In the genomic region with DNA sequence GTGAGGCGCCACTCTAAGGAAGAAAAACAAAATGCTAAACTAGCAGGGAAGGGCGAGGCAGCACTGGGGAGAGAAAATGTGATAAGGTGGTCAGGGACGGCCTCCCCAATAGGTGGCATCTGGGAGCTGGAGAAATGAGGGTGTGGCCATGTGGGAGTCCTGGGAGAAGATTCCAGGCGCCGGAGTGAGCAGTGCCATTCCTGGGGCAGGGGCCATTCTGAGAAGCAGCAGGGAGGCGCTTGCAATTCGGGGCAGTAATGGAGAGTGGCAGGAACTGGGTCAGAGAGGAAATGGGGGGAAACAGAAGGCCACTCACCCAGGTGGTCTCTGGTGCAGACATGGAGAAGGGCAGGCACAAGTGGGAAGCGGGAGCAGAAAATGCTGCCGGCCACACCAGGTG, we compare ENCODE assay signal across 16 cellular contexts.
DNase-seq lines count a peak whose midpoint lies in the region; ATAC-seq, FAIRE-seq and TF ChIP-seq lines count a peak whose summit lies in the region.
"Had no signal": no experiment of that assay in that cellular context is flagged by ENCODE, and none has a peak within 500 bp of the region (broad histone marks: within the 10 kb centered on the region; RNA-seq: fewer than 3 reads in every experiment).

No MANE protein-coding gene starts in this region.

- BruUV-seq in K562 (replicated peaks; lab: Mats Ljungman, UMichigan): no TSS peak

- FAIRE-seq in K562 (lab: Jason Lieb, UNC): peak; percentile 85

- H3K4me2 ChIP-seq in K562 (ENCODE audit: insufficient read depth, low read length): peak overlapping the region; percentile 39; the same call in 1 of the 2 replicates

- POLR2A ChIA-PET in K562 (lab: Yijun Ruan, JAX): interaction anchor here (1.1 to 1.3 kb wide), 2 partner anchors 9 to 12 kb away, joined by 3 read pairs; no protein-coding TSS in a partner anchor

- no peaks in the 10 kb centered on the region for H3K79me2 ChIP-seq in K562 (ENCODE audit: control insufficient read depth, insufficient read depth, low read length)

- H3K9me3 ChIP-seq in K562 (replicated peaks; ENCODE audit: control insufficient read depth, insufficient read depth, low read depth, low read length) (no peaks in the 10 kb centered on the region), aorta (ENCODE audit: control insufficient read depth, low read length) (no peaks in the 10 kb centered on the region), mucosa of descending colon (no peaks in the 10 kb centered on the region)
- H3K9me3 ChIP-seq: colonic mucosa, psoas muscle, thyroid gland had no signal

- TF ChIP-seq RAD21 in K562 (CRISPR knock-in tag; conservative IDR thresholded peaks at IDR 0.05 in 1 of 2, IDR thresholded peaks at IDR 0.05 in 1 of 2): peak; percentile 57 to 71

- H3K27me3 ChIP-seq in K562 (ENCODE audit: control insufficient read depth in 2 of 2, insufficient read depth in 2 of 2, low read length in 2 of 2) (peaks cover 0 to 9% of the 10 kb centered on the region in 2 experiments; a peak in 1 of 5 replicates), kidney epithelial cell (ENCODE audit: control insufficient read depth, insufficient read depth, low read length) (peaks cover 10% of the 10 kb centered on the region), aorta (ENCODE audit: control insufficient read depth in 1 of 2, insufficient read depth in 2 of 2, low read length in 1 of 2) (no peaks in the 10 kb centered on the region)
- H3K27me3 ChIP-seq: colonic mucosa, thyroid gland had no signal

- in situ Hi-C loops in K562 (cut with MboI): no loop called here

- H3K27ac ChIP-seq in K562 (ENCODE audit: extremely low read depth, low read depth, low read length): no peak overlapping the region
- no peak overlapping the region for H3K27ac ChIP-seq in aorta (ENCODE audit: low read depth in 1 of 2, low read length in 2 of 2)
- H3K27ac ChIP-seq: colonic mucosa, psoas muscle, thyroid gland had no signal

- ATAC-seq in Right ventricle myocardium inferior (peak; percentile 49), K562 (peak; percentile 88), aorta (ENCODE audit: low FRiP score) (peak; percentile 29), GM21381 (IDR thresholded peaks at IDR 0.05; ENCODE audit: unreplicated experiment) (no peak), mucosa of descending colon (no peak), HG02970 (IDR thresholded peaks at IDR 0.05; ENCODE audit: low FRiP score, unreplicated experiment) (no peak)

- H3K9me1 ChIP-seq in K562 (ENCODE audit: control insufficient read depth, insufficient read depth, low read length): no peaks in the 10 kb centered on the region

- DNase-seq in Right ventricle myocardium inferior (ENCODE audit: missing footprints) (no peak), cardiac septum (ENCODE audit: low spot score) (no peak), K562 (ENCODE audit: extremely low read depth in 1 of 4, low spot score in 3 of 4) (peak; percentile 63 to 76 (median 74)), kidney epithelial cell (ENCODE audit: low read depth) (no peak), aorta (no peak), mucosa of descending colon (no peak)
- DNase-seq: activated CD4-positive, alpha-beta memory T cell treated with anti-CD3 and anti-CD28 coated beads, Interleukin-2, amount 10 ng/mL, durations not matched to agents 7 days and 5 days; activated naive CD4-positive, alpha-beta T cell treated with Interleukin-2 at 50 U/mL for 16 hours; colonic mucosa; DMS79; mammary epithelial cell; psoas muscle; T-helper 1 cell had no signal

- no peak for TF ChIP-seq EP300 in K562 (IDR thresholded peaks at IDR 0.05; ENCODE audit: low read length)

- TF ChIP-seq CTCF in K562 (IDR thresholded peaks at IDR 0.05 in 2 of 3, conservative IDR thresholded peaks at IDR 0.05 in 1 of 3; ENCODE audit: insufficient read depth in 2 of 3, low read depth in 1 of 3, low read length in 3 of 3): peak; percentile 40 to 80 (median 66); a peak in 5 of 6 replicates
- TF ChIP-seq CTCF in kidney epithelial cell (IDR thresholded peaks at IDR 0.05; ENCODE audit: insufficient read depth, low read length, poor library complexity, severe bottlenecking): peak; percentile 35
- no peak for TF ChIP-seq CTCF in mucosa of descending colon (IDR thresholded peaks at IDR 0.05)

- peak overlapping the region in 1 of 2 experiments; percentile 76; a peak in 2 of 4 replicates for H3K9ac ChIP-seq in K562 (ENCODE audit: insufficient read depth in 1 of 2, low read depth in 2 of 2, low read length in 2 of 2)

- TF ChIP-seq POLR2A in K562 (conservative IDR thresholded peaks at IDR 0.05): no peak

- no peaks in the 10 kb centered on the region for H4K20me1 ChIP-seq in K562 (replicated peaks; ENCODE audit: control insufficient read depth, insufficient read depth, low read length)

- H3K36me3 ChIP-seq in K562 (ENCODE audit: control insufficient read depth, insufficient read depth, low read length) (no peaks in the 10 kb centered on the region), kidney epithelial cell (ENCODE audit: control insufficient read depth, insufficient read depth, low read length) (no peaks in the 10 kb centered on the region), aorta (ENCODE audit: control insufficient read depth in 1 of 2, insufficient read depth in 2 of 2, low read length in 1 of 2) (no peaks in the 10 kb centered on the region), mucosa of descending colon (ENCODE audit: low read depth) (no peaks in the 10 kb centered on the region)
- H3K36me3 ChIP-seq: colonic mucosa, thyroid gland had no signal

- intact Hi-C loops in Right ventricle myocardium inferior (cut with DNase I): no loop called here
- intact Hi-C loops in cardiac septum (cut with DNase I): no loop called here
- intact Hi-C loops in K562 (cut with micrococcal nuclease): loop anchor here (5.0 kb wide), 1 partner anchor 161 kb away; no protein-coding TSS in a partner anchor
- intact Hi-C loops in aorta (cut with DNase I): no loop called here
- intact Hi-C loops in mucosa of descending colon (cut with DNase I, micrococcal nuclease): no loop called here

- 21% methylated on average over 9 of the region's 9 CpGs for WGBS in K562 (ENCODE audit: insufficient coverage, low coverage, missing lambda C conversion rate)
- WGBS in aorta, 2 donors: 81% methylated on average over 9 of the region's 9 CpGs

- H3K4me1 ChIP-seq in K562 (replicated peaks in 1 of 2; ENCODE audit: control insufficient read depth in 2 of 2, insufficient read depth in 2 of 2, low read length in 2 of 2) (peaks cover 11 to 19% of the 10 kb centered on the region in 2 experiments), aorta (ENCODE audit: control insufficient read depth in 1 of 2, insufficient read depth in 2 of 2, low read length in 2 of 2) (no peaks in the 10 kb centered on the region), mucosa of descending colon (ENCODE audit: low read depth) (no peaks in the 10 kb centered on the region)
- H3K4me1 ChIP-seq: colonic mucosa, psoas muscle had no signal

- peak overlapping the region; percentile 66 for H2AFZ ChIP-seq in K562 (ENCODE audit: low read depth, low read length)

- CTCF ChIA-PET in K562 (lab: Yijun Ruan, JAX; ENCODE audit: low intra/inter-chr PET ratio): interaction anchor here (1.7 kb wide), 1 partner anchor 20 kb away, joined by 8 read pairs; no protein-coding TSS in a partner anchor

- H3K4me3 ChIP-seq in K562 (no peak overlapping the region), kidney epithelial cell (ENCODE audit: low read depth, low read length) (no peak overlapping the region), aorta (ENCODE audit: low read length in 2 of 2) (no peak overlapping the region), mucosa of descending colon (no peak overlapping the region)
- H3K4me3 ChIP-seq: colonic mucosa, psoas muscle, thyroid gland had no signal

TF ChIP-seq in K562, 482 proteins besides CTCF, POLR2A, EP300 and RAD21 (continues in another document):
- TF ChIP-seq TEAD4 (IDR thresholded peaks at IDR 0.05; ENCODE audit: low read length) (peak; percentile 14; the same call in 1 of the 2 replicates), TEAD4 (CRISPR knock-in tag; IDR thresholded peaks at IDR 0.05; ENCODE audit: borderline replicate concordance) (no peak), SOX6 (IDR thresholded peaks at IDR 0.05) (no peak), ZNF551 (CRISPR knock-in tag; IDR thresholded peaks at IDR 0.05) (no peak), SMC3 (conservative IDR thresholded peaks at IDR 0.05; ENCODE audit: insufficient read depth, low read depth, low read length) (peak; percentile 41; the same call in 1 of the 2 replicates), SRF (CRISPR knock-in tag; IDR thresholded peaks at IDR 0.05) (peak in 1 of 2 experiments; percentile 52; a peak in 1 of 4 replicates), CC2D1A (IDR thresholded peaks at IDR 0.05) (no peak), CTBP1 (IDR thresholded peaks at IDR 0.05; ENCODE audit: borderline replicate concordance) (peak; percentile 67; the same call in 1 of the 2 replicates), ZNF143 (CRISPR knock-in tag; IDR thresholded peaks at IDR 0.05) (no peak), ZNF584 (CRISPR knock-in tag; IDR thresholded peaks at IDR 0.05; ENCODE audit: low read depth) (no peak), SMAD2 (IDR thresholded peaks at IDR 0.05; ENCODE audit: low read depth, low read length) (no peak), IFI16 (CRISPR knock-in tag; IDR thresholded peaks at IDR 0.05) (no peak), RCOR1 (IDR thresholded peaks at IDR 0.05; ENCODE audit: borderline replicate concordance in 1 of 2, low read depth in 2 of 2, low read length in 2 of 2) (peak in 1 of 2 experiments; percentile 47; a peak in 1 of 4 replicates)
- TF ChIP-seq, protein P1, sequence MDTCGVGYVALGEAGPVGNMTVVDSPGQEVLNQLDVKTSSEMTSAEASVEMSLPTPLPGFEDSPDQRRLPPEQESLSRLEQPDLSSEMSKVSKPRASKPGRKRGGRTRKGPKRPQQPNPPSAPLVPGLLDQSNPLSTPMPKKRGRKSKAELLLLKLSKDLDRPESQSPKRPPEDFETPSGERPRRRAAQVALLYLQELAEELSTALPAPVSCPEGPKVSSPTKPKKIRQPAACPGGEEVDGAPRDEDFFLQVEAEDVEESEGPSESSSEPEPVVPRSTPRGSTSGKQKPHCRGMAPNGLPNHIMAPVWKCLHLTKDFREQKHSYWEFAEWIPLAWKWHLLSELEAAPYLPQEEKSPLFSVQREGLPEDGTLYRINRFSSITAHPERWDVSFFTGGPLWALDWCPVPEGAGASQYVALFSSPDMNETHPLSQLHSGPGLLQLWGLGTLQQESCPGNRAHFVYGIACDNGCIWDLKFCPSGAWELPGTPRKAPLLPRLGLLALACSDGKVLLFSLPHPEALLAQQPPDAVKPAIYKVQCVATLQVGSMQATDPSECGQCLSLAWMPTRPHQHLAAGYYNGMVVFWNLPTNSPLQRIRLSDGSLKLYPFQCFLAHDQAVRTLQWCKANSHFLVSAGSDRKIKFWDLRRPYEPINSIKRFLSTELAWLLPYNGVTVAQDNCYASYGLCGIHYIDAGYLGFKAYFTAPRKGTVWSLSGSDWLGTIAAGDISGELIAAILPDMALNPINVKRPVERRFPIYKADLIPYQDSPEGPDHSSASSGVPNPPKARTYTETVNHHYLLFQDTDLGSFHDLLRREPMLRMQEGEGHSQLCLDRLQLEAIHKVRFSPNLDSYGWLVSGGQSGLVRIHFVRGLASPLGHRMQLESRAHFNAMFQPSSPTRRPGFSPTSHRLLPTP (IDR thresholded peaks at IDR 0.05; ENCODE audit: borderline replicate concordance, extremely low read depth, insufficient read length): no peak

Comparison
In these comparisons a context has a peak if more than half of its experiments do, and no peak if none do; other contexts are left out.
1. ATAC-seq: peak in Right ventricle myocardium inferior (single experiment), K562 (single experiment) and aorta (single experiment); none in GM21381 (single experiment), mucosa of descending colon (single experiment) and HG02970 (single experiment).
2. DNase-seq: peak in K562 (4 of 4); none in Right ventricle myocardium inferior (single experiment), cardiac septum (single experiment), kidney epithelial cell (single experiment), aorta (0 of 2) and mucosa of descending colon (0 of 3).